Comparison of ENCODE assay signal across 28 cellular contexts in genomic region chr1:232077809-232078208, GRCh38.
"Had no signal": no experiment of that assay in that cellular context is flagged by ENCODE, and none has a peak within 500 bp of the region (broad histone marks: within the 10 kb centered on the region; RNA-seq: fewer than 3 reads in every experiment).

No MANE protein-coding gene starts in this region.

- H3K27ac ChIP-seq: colonic mucosa, coronary artery, dorsolateral prefrontal cortex, epithelial cell of prostate, esophagus muscularis mucosa, esophagus squamous epithelium, foreskin keratinocyte, gastrocnemius medialis, gastroesophageal sphincter, heart left ventricle, heart right ventricle, hepatocyte had no signal

- H2AFZ ChIP-seq: hepatocyte had no signal

- H3K4me1 ChIP-seq: colonic mucosa, esophagus muscularis mucosa, esophagus squamous epithelium, foreskin keratinocyte, gastrocnemius medialis, gastroesophageal sphincter, heart left ventricle, heart right ventricle had no signal

- H3K4me2 ChIP-seq: hepatocyte had no signal

- DNase-seq: colonic mucosa; cortex of kidney; dermis blood vessel endothelial cell; dorsolateral prefrontal cortex; effector CD4-positive, alpha-beta T cell; effector CD8-positive, alpha-beta T cell; effector memory CD4-positive, alpha-beta T cell; effector memory CD8-positive, alpha-beta T cell; endodermal cell; erythroblast; esophagus squamous epithelium; foreskin fibroblast; foreskin keratinocyte; foreskin melanocyte; gastrocnemius medialis; glutamatergic neuron; head of caudate nucleus; heart left ventricle; heart right ventricle had no signal

- H3K4me3 ChIP-seq: colonic mucosa, coronary artery, dorsolateral prefrontal cortex, esophagus muscularis mucosa, esophagus squamous epithelium, gastrocnemius medialis, gastroesophageal sphincter, heart left ventricle, heart right ventricle, hepatocyte had no signal

- ATAC-seq: effector memory CD8-positive, alpha-beta T cell; esophagus mucosa; foreskin keratinocyte; gastrocnemius medialis; gastroesophageal sphincter; heart left ventricle; heart right ventricle had no signal

- H3K27me3 ChIP-seq: colonic mucosa, dorsolateral prefrontal cortex, esophagus muscularis mucosa, esophagus squamous epithelium, gastrocnemius medialis, gastroesophageal sphincter, heart left ventricle, heart right ventricle, hepatocyte had no signal

- FAIRE-seq: endometrium, endothelial cell of umbilical vein, frontal cortex had no signal

- H3K9me3 ChIP-seq: colonic mucosa, esophagus muscularis mucosa, gastrocnemius medialis, gastroesophageal sphincter had no signal

- H3K36me3 ChIP-seq: colonic mucosa, esophagus muscularis mucosa, esophagus squamous epithelium, gastrocnemius medialis, gastroesophageal sphincter, heart left ventricle, heart right ventricle had no signal

- H3K79me2 ChIP-seq: hepatocyte had no signal
